ENCODE assay signal across 8 cellular contexts in the genomic region with DNA sequence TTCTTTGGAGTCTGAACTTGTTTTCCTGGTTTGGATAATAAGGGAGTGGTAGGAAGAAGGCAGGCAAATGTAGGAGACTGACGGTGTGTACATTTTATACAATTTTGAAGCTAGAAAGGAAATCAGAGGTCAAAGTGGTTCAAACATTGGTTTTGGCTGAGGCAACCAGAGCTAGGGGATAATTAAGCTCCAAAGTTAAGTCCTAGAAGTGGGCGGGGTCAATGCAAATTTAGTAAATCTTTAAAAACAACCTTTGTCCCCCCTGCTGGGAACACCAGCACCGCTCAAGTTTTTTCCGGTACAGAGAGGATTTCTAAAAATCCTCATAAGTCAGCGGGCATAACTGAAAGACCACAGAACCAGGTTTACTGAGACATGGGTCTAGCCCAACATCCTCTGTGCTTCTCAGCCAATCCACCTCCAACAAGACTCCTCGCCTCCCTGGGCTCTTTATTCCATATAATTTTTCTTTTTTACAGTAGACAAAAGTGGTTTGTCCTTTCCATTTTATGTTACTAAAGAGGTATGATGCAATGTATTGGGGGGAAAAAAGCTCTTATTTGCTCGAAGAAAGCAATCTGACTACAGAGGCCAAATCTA. TPM values are rescaled to one million over a fixed set of nuclear protein-coding genes. Genes with fewer than 3 reads are reported as not detected.
DNase-seq lines count a peak whose midpoint lies in the region; ATAC-seq and TF ChIP-seq lines count a peak whose summit lies in the region.

No MANE protein-coding gene starts in this region.

- H3K27me3 Mint-ChIP-seq in brain: peaks cover 7% of the 10 kb centered on the region
- no peaks in the 10 kb centered on the region for H3K27me3 Mint-ChIP-seq in stimulated activated naive B cell treated with anti-CD40 and anti-IgM and Interleukin-4, amounts not matched to agents 10 μg/mL and 1 μg/mL and 100 μg/mL, for 72 hours

- TF ChIP-seq CTCF in cardiac muscle cell (IDR thresholded peaks at IDR 0.05; ENCODE audit: low read depth, low read length): no peak
- TF ChIP-seq CTCF in brain (conservative IDR thresholded peaks at IDR 0.05): no peak

- intact Hi-C loops in left cardiac atrium (cut with DNase I): no loop called here

- H3K4me1 ChIP-seq in cardiac muscle cell (ENCODE audit: low read depth): peaks cover 14% of the 10 kb centered on the region

- H3K4me3 ChIP-seq in cardiac muscle cell: peak overlapping the region; percentile 63

- H3K36me3 ChIP-seq in cardiac muscle cell: no peaks in the 10 kb centered on the region

- H3K27me3 ChIP-seq in cardiac muscle cell: no peaks in the 10 kb centered on the region

- H3K9me3 ChIP-seq in cardiac muscle cell (ENCODE audit: low read depth): no peaks in the 10 kb centered on the region

- H3K4me1 Mint-ChIP-seq in brain: peaks cover 72% of the 10 kb centered on the region
- H3K4me1 Mint-ChIP-seq in stimulated activated naive B cell treated with anti-CD40 and anti-IgM and Interleukin-4, amounts not matched to agents 10 μg/mL and 1 μg/mL and 100 μg/mL, for 72 hours: peaks cover 28 to 46% of the 10 kb centered on the region in 2 donors

- DNase-seq in cardiac muscle cell (ENCODE audit: low read depth in 1 of 2, low spot score in 1 of 2) (peak; percentile 20 to 42), left cardiac atrium (no peak), NOMO-1 (lab: John Stamatoyannopoulos, UW; ENCODE audit: unreplicated experiment in 2 of 2) (peak; percentile 22 to 43), kidney tubule cell (ENCODE audit: low spot score) (peak; percentile 70), DMS153 (lab: John Stamatoyannopoulos, UW) (no peak)
- DNase-seq in stimulated activated naive B cell treated with anti-CD40 and anti-IgM and Interleukin-4, amounts not matched to agents 10 μg/mL and 1 μg/mL and 100 μg/mL, for 72 hours: no peak

- ATAC-seq in left cardiac atrium (no peak), HG03460 (IDR thresholded peaks at IDR 0.05; ENCODE audit: unreplicated experiment) (no peak)
- no peak for ATAC-seq in stimulated activated naive B cell treated with anti-CD40 and anti-IgM and Interleukin-4, amounts not matched to agents 10 μg/mL and 1 μg/mL and 100 μg/mL, for 72 hours (replicated peaks)

- H3K27ac ChIP-seq in cardiac muscle cell: no peak overlapping the region

- peak overlapping the region; percentile 81 to 97 (median 93) for H3K27ac Mint-ChIP-seq in brain
- peak overlapping the region; percentile 5 for H3K27ac Mint-ChIP-seq in stimulated activated naive B cell treated with anti-CD40 and anti-IgM and Interleukin-4, amounts not matched to agents 10 μg/mL and 1 μg/mL and 100 μg/mL, for 72 hours

- peaks cover 0 to 3% (median 0%) of the 10 kb centered on the region in 5 experiments for H3K9me3 Mint-ChIP-seq in brain
- H3K9me3 Mint-ChIP-seq in stimulated activated naive B cell treated with anti-CD40 and anti-IgM and Interleukin-4, amounts not matched to agents 10 μg/mL and 1 μg/mL and 100 μg/mL, for 72 hours: no peaks in the 10 kb centered on the region

- H3K4me3 Mint-ChIP-seq in brain: peak overlapping the region; percentile 89 to 97 (median 94)
- H3K4me3 Mint-ChIP-seq in stimulated activated naive B cell treated with anti-CD40 and anti-IgM and Interleukin-4, amounts not matched to agents 10 μg/mL and 1 μg/mL and 100 μg/mL, for 72 hours: peak overlapping the region; percentile 94 to 95

- H3K36me3 Mint-ChIP-seq in brain: peaks cover 34% of the 10 kb centered on the region
- peaks cover 8 to 15% of the 10 kb centered on the region in 2 donors for H3K36me3 Mint-ChIP-seq in stimulated activated naive B cell treated with anti-CD40 and anti-IgM and Interleukin-4, amounts not matched to agents 10 μg/mL and 1 μg/mL and 100 μg/mL, for 72 hours

RNA-seq across cellular contexts. Expression of gene GLUD1, which starts 1.7 kb away (rescaled TPM):
- total RNA-seq in cardiac muscle cell (132 and 193 TPM in 2 replicates), left cardiac atrium (10 to 100 TPM; 81.7 to 91.4 TPM)
- polyA plus RNA-seq in cardiac muscle cell (81.8 and 128 TPM in 2 replicates), brain (ENCODE audit: insufficient read depth, low read depth, low replicate concordance) (117 TPM)

RNA-seq across cellular contexts. Expression of gene SHLD2, which starts 2.0 kb away (rescaled TPM):
- total RNA-seq in cardiac muscle cell: 17.6 and 18.5 TPM in 2 replicates
- polyA plus RNA-seq in cardiac muscle cell: 14.1 and 21.2 TPM in 2 replicates
- total RNA-seq in left cardiac atrium: 10 to 100 TPM; 17.6 to 26.2 TPM
- 2.3 TPM for polyA plus RNA-seq in brain (ENCODE audit: insufficient read depth, low read depth, low replicate concordance)

Comparison
In these comparisons a context has a peak if more than half of its experiments do, and no peak if none do; other contexts are left out.
1. DNase-seq: peak in cardiac muscle cell (2 of 2), NOMO-1 (2 of 2) and kidney tubule cell (single experiment); none in left cardiac atrium (single experiment), stimulated activated naive B cell treated with anti-CD40 and anti-IgM and Interleukin-4, amounts not matched to agents 10 μg/mL and 1 μg/mL and 100 μg/mL, for 72 hours (single experiment) and DMS153 (single experiment).